In the genomic region with DNA sequence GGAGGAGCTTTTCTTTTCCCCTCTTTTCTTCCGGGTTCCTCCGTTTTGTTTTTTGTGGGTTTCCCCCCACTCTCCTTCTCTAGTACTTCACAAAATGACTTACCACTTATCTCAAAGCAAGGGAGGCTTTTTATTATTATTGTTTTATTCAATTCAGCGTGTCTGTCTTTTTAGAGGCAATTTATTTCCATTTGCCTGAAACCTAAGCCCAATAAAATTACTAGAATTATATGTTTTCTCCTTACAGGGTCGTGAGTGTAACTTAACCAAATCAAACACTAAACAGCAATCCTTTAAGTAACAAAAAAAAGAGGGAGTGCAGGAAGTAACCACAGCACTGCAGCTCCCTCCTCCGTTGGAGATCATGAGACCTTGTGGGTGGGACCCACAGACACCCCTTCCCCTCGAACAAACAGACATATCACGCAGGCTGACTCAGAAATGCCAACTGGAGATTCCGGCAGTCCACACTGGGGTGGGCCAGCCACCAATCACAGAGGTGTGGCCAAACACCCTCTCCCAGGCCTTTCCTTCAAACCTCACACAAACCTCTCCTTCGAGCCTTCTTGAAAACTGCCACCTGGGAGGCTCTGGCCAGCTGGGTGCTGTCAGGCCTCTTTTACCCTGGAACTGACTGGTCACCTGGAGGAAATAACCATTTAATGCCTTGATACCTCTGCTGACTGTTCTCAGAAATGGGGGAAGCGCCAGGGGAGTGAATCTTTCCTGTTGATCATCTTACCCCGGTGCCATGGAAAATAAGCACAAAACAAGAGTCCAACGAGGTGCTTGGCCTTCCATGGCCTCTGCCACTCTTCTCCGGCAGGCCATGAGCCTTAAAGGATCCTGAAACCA, we compare ENCODE assay signal across 8 cellular contexts.
A peak's percentile ranks its signal among the peaks of the same experiment; 100 is the strongest.
DNase-seq lines count a peak whose midpoint lies in the region; ATAC-seq and TF ChIP-seq lines count a peak whose summit lies in the region.

No MANE protein-coding gene starts in this region.

- no peak overlapping the region for H3K27ac ChIP-seq in CD4-positive, alpha-beta T cell (ENCODE audit: low read depth, low read length)
- H3K27ac ChIP-seq in KOPT-K1 (ENCODE audit: low read depth, low read length, poor library complexity, severe bottlenecking), result peak overlapping the region; percentile 53
- H3K27ac ChIP-seq in duodenal mucosa (ENCODE audit: low read depth, low read length), result no peak overlapping the region

- H3K36me3 ChIP-seq in KOPT-K1 (ENCODE audit: insufficient read depth, low read length), result no peaks in the 10 kb centered on the region
- no peaks in the 10 kb centered on the region for H3K36me3 ChIP-seq in duodenal mucosa (ENCODE audit: control insufficient read depth in 1 of 2, insufficient read depth in 2 of 2, low read length in 2 of 2)

- CTCF ChIA-PET in CD4-positive, alpha-beta T cell (lab: Charles Lee), result no interaction called here
- CTCF ChIA-PET in GM10248 (lab: Yijun Ruan, JAX), result no interaction called here

- POLR2A ChIA-PET in CD4-positive, alpha-beta T cell (lab: Charles Lee), result no interaction called here
- POLR2A ChIA-PET in naive thymus-derived CD8-positive, alpha-beta T cell (lab: Charles Lee), result no interaction called here
- POLR2A ChIA-PET in GM10248 (lab: Yijun Ruan, JAX), result no interaction called here

- peaks cover 71% of the 10 kb centered on the region for H3K27me3 Mint-ChIP-seq in CD4-positive, alpha-beta T cell
- peaks cover 27 to 55% (median 43%) of the 10 kb centered on the region in 5 donors for H3K27me3 Mint-ChIP-seq in naive thymus-derived CD8-positive, alpha-beta T cell

- H3K9ac ChIP-seq in duodenal mucosa (ENCODE audit: low read depth in 1 of 2, low read length in 2 of 2), result peak overlapping the region; percentile 61 to 69

- intact Hi-C loops in CD4-positive, alpha-beta T cell (cut with DNase I, micrococcal nuclease), result no loop called here

- H3K4me1 Mint-ChIP-seq in CD4-positive, alpha-beta T cell (ENCODE audit: low read depth), result peaks cover 7% of the 10 kb centered on the region
- peaks cover 1 to 14% (median 12%) of the 10 kb centered on the region in 4 donors for H3K4me1 Mint-ChIP-seq in naive thymus-derived CD8-positive, alpha-beta T cell

- H3K9me3 Mint-ChIP-seq in CD4-positive, alpha-beta T cell, result no peaks in the 10 kb centered on the region
- H3K9me3 Mint-ChIP-seq in naive thymus-derived CD8-positive, alpha-beta T cell, result peaks cover 0 to 2% (median 0%) of the 10 kb centered on the region in 9 donors

- in situ Hi-C loops in GM13976 (cut with MboI; ENCODE audit: low sequenced_read_pairs, unreplicated experiment), result no loop called here

- H3K27ac Mint-ChIP-seq in CD4-positive, alpha-beta T cell, result no peak overlapping the region
- peak overlapping the region in 1 of 10 donors; percentile 53 for H3K27ac Mint-ChIP-seq in naive thymus-derived CD8-positive, alpha-beta T cell

- peak overlapping the region; percentile 65 to 67 for H3K4me3 ChIP-seq in duodenal mucosa (ENCODE audit: low read depth in 1 of 2, low read length in 2 of 2)

- no peak for ATAC-seq in CD4-positive, alpha-beta T cell (ENCODE audit: poor library complexity)
- no peak for ATAC-seq in naive thymus-derived CD8-positive, alpha-beta T cell

- no peaks in the 10 kb centered on the region for H3K36me3 Mint-ChIP-seq in CD4-positive, alpha-beta T cell (ENCODE audit: low read depth)
- no peaks in the 10 kb centered on the region for H3K36me3 Mint-ChIP-seq in naive thymus-derived CD8-positive, alpha-beta T cell

- no peak for DNase-seq in CD4-positive, alpha-beta T cell
- no peak for DNase-seq in naive thymus-derived CD8-positive, alpha-beta T cell
- DNase-seq in medulla oblongata (ENCODE audit: extremely low spot score) (no peak), HK-2 (ENCODE audit: unreplicated experiment) (no peak), GM10248 (ENCODE audit: extremely low spot score) (no peak), GM13976 (ENCODE audit: low spot score) (no peak)

- peaks cover 46% of the 10 kb centered on the region for H3K27me3 ChIP-seq in CD4-positive, alpha-beta T cell (ENCODE audit: control insufficient read depth, insufficient read depth, low read length)
- H3K27me3 ChIP-seq in duodenal mucosa (ENCODE audit: control insufficient read depth in 1 of 2, insufficient read depth in 2 of 2, low read length in 2 of 2), result peaks cover 6 to 12% of the 10 kb centered on the region in 2 donors

- peak overlapping the region; percentile 48 for H3K4me3 Mint-ChIP-seq in CD4-positive, alpha-beta T cell
- peak overlapping the region in 7 of 10 donors; percentile 47 to 62 (median 54) for H3K4me3 Mint-ChIP-seq in naive thymus-derived CD8-positive, alpha-beta T cell

- peaks cover 47 to 63% of the 10 kb centered on the region in 2 donors for H3K4me1 ChIP-seq in duodenal mucosa (ENCODE audit: control insufficient read depth in 1 of 2, insufficient read depth in 2 of 2, low read length in 2 of 2)

- TF ChIP-seq CTCF in CD4-positive, alpha-beta T cell (IDR thresholded peaks at IDR 0.05), result no peak
- no peak for TF ChIP-seq CTCF in GM10248 (IDR thresholded peaks at IDR 0.05; ENCODE audit: control extremely low read depth, extremely low read depth, low read depth, missing control alignments)
- TF ChIP-seq CTCF in GM13976 (IDR thresholded peaks at IDR 0.05; ENCODE audit: borderline replicate concordance, control extremely low read depth, extremely low read depth, insufficient read depth, missing control alignments), result no peak

- H3K9me3 ChIP-seq in CD4-positive, alpha-beta T cell (ENCODE audit: control insufficient read depth, low read length), result no peaks in the 10 kb centered on the region
- H3K9me3 ChIP-seq in KOPT-K1 (ENCODE audit: insufficient read depth, low read length, poor library complexity, severe bottlenecking) (no peaks in the 10 kb centered on the region), duodenal mucosa (ENCODE audit: control insufficient read depth in 1 of 2, low read length in 2 of 2) (no peaks in the 10 kb centered on the region)
